ENCODE assay signal across 19 cellular contexts in genomic region chr2:9292426-9292825, GRCh38.
"Had no signal": no experiment of that assay in that cellular context is flagged by ENCODE, and none has a peak within 500 bp of the region (broad histone marks: within the 10 kb centered on the region; RNA-seq: fewer than 3 reads in every experiment).

No MANE protein-coding gene starts in this region.

- H3K4me1 ChIP-seq: left lung, prostate gland, spleen, suprapubic skin had no signal

- H3K36me3 ChIP-seq: left lung, neural progenitor cell, prostate gland, right atrium auricular region, sigmoid colon, spleen, transverse colon, vagina had no signal

- H3K9ac ChIP-seq: neural progenitor cell had no signal

- ATAC-seq: effector memory CD8-positive, alpha-beta T cell; left cardiac atrium; left lung; naive thymus-derived CD4-positive, alpha-beta T cell; stimulated activated naive B cell treated with anti-CD40 and anti-IgM and Interleukin-4, amounts not matched to agents 10 μg/mL and 1 μg/mL and 100 μg/mL, for 72 hours; stimulated activated naive CD8-positive, alpha-beta T cell treated with anti-CD3 and anti-CD28 coated beads, Interleukin-15, amount 100 ng/mL, for 72 hours had no signal

- H3K4me3 Mint-ChIP-seq: effector memory CD8-positive, alpha-beta T cell; naive thymus-derived CD4-positive, alpha-beta T cell; nephron; neural progenitor cell; stimulated activated naive B cell treated with anti-CD40 and anti-IgM and Interleukin-4, amounts not matched to agents 10 μg/mL and 1 μg/mL and 100 μg/mL, for 72 hours; stimulated activated naive CD8-positive, alpha-beta T cell treated with anti-CD3 and anti-CD28 coated beads, Interleukin-15, amount 100 ng/mL, for 72 hours had no signal

- H3K9me3 ChIP-seq: left lung, prostate gland, right atrium auricular region, sigmoid colon, spleen, suprapubic skin, transverse colon, vagina had no signal

- H3K9me3 Mint-ChIP-seq: effector memory CD8-positive, alpha-beta T cell; naive thymus-derived CD4-positive, alpha-beta T cell; nephron; neural progenitor cell; stimulated activated naive B cell treated with anti-CD40 and anti-IgM and Interleukin-4, amounts not matched to agents 10 μg/mL and 1 μg/mL and 100 μg/mL, for 72 hours; stimulated activated naive CD8-positive, alpha-beta T cell treated with anti-CD3 and anti-CD28 coated beads, Interleukin-15, amount 100 ng/mL, for 72 hours had no signal

- H3K27ac Mint-ChIP-seq: effector memory CD8-positive, alpha-beta T cell; naive thymus-derived CD4-positive, alpha-beta T cell; nephron; stimulated activated naive B cell treated with anti-CD40 and anti-IgM and Interleukin-4, amounts not matched to agents 10 μg/mL and 1 μg/mL and 100 μg/mL, for 72 hours; stimulated activated naive CD8-positive, alpha-beta T cell treated with anti-CD3 and anti-CD28 coated beads, Interleukin-15, amount 100 ng/mL, for 72 hours had no signal

- DNase-seq: cortex of kidney; effector memory CD8-positive, alpha-beta T cell; left cardiac atrium; left lung; mesenchymal stem cell; midbrain; naive thymus-derived CD4-positive, alpha-beta T cell; sigmoid colon; spleen; stimulated activated CD4-positive, alpha-beta T cell treated with anti-CD3 and anti-CD28 coated beads, Interleukin-2, amount 100 ng/mL, for 48 hours; stimulated activated naive B cell treated with anti-CD40 and anti-IgM and Interleukin-4, amounts not matched to agents 10 μg/mL and 1 μg/mL and 100 μg/mL, for 72 hours; stimulated activated naive CD8-positive, alpha-beta T cell treated with anti-CD3 and anti-CD28 coated beads, Interleukin-15, amount 100 ng/mL, for 72 hours; transverse colon had no signal

- H3K4me2 ChIP-seq: neural progenitor cell had no signal

- H3K27ac ChIP-seq: left lung, neural progenitor cell, prostate gland, right atrium auricular region, sigmoid colon, spleen, suprapubic skin, transverse colon, vagina had no signal

- H3K36me3 Mint-ChIP-seq: naive thymus-derived CD4-positive, alpha-beta T cell; stimulated activated naive B cell treated with anti-CD40 and anti-IgM and Interleukin-4, amounts not matched to agents 10 μg/mL and 1 μg/mL and 100 μg/mL, for 72 hours had no signal

- H3K4me3 ChIP-seq: left lung, neural progenitor cell, prostate gland, right atrium auricular region, sigmoid colon, spleen, suprapubic skin, transverse colon, vagina had no signal

- H3K4me1 Mint-ChIP-seq: naive thymus-derived CD4-positive, alpha-beta T cell; stimulated activated naive CD8-positive, alpha-beta T cell treated with anti-CD3 and anti-CD28 coated beads, Interleukin-15, amount 100 ng/mL, for 72 hours had no signal

- H3K27me3 ChIP-seq: left lung, neural progenitor cell, right atrium auricular region, sigmoid colon, suprapubic skin, transverse colon, vagina had no signal
